8 cellular contexts compared by ENCODE assay signal in the genomic region with DNA sequence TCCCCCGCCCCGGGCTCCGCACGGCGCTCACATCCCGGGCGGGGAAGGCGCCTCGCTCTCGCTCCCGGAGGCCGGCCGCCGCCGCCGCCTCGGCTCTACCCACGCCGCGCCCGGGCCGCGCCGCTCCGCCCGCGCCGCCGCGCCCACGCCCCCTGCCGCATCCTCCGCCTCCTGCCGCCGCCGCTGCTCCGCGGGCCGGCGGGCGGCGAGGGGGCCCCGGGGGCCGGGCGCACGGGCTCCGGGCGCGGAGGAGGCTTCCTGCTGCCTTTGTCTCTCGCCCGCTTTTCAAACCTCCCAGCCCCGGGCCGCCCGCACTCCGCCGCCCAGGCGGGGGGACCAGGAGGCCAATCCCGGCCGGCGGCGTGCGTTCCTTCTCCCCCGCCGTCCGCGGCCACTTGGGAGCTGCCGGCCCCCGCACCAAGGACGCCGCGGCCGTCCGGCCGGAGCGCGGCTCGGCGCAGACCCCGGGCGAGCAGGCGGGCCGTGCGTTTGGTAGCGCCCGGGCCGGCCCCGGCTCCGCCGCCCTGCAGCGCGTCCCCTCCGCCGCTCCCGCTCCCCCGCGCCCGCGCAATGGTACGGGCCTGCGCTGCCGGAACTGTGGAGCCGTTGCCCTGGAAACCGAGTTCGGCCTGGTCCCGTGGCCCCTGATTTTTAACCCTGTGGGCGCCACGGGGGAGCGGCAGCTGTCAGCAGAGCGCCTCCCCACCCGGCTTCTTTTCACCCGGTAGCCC. TPM values are rescaled to one million over a fixed set of nuclear protein-coding genes. Genes with fewer than 3 reads are reported as not detected.
DNase-seq lines count a peak whose midpoint lies in the region; TF ChIP-seq lines count a peak whose summit lies in the region.

TSS of gene FBXL14 (minus strand) at position 287 of the 731 bp plus-strand sequence. CDS start 515 bp downstream, outside the sequence.

- no CpG with 5 or more reads among the region's 111 CpGs for whole genome bisulfite sequencing in neuronal stem cell (ENCODE audit: extremely low coverage in 2 of 2, insufficient read length in 2 of 2, insufficient replicate concordance in 1 of 2), 2 donors

- H3K27ac ChIP-seq in neuronal stem cell (replicated peaks; ENCODE audit: low read length): peak within 1 kb of the TSS; percentile 88
- H3K27ac ChIP-seq in subcutaneous abdominal adipose tissue (ENCODE audit: low read depth, low read length): peak within 1 kb of the TSS; percentile 100

- peak within 1 kb of the TSS; percentile 79 for H4K91ac ChIP-seq in neuronal stem cell (ENCODE audit: low read depth, low read length, poor library complexity)

- peak within 1 kb of the TSS; percentile 95 for H2BK5ac ChIP-seq in neuronal stem cell (ENCODE audit: low read length)

- peak within 1 kb of the TSS; percentile 55 for H2BK15ac ChIP-seq in neuronal stem cell (ENCODE audit: low read length)

- no peak for TF ChIP-seq CTCF in Loucy (conservative IDR thresholded peaks at IDR 0.05; ENCODE audit: low read length)

- H3K4me2 ChIP-seq in Loucy (ENCODE audit: low read depth, low read length, poor library complexity, severe bottlenecking): peak within 1 kb of the TSS; percentile 99
- H3K4me2 ChIP-seq in neuronal stem cell (ENCODE audit: insufficient read depth, low read length, poor library complexity, severe bottlenecking): peak within 1 kb of the TSS; percentile 90

- H3F3A ChIP-seq in Loucy (ENCODE audit: low read depth): no peaks in the 10 kb centered on the region

- H3K18ac ChIP-seq in neuronal stem cell (ENCODE audit: low read length): peak within 1 kb of the TSS; percentile 94

- H3K4me3 ChIP-seq in Loucy (ENCODE audit: low read length, poor library complexity, severe bottlenecking) (peak within 1 kb of the TSS; percentile 82), neuronal stem cell (ENCODE audit: low read length in 2 of 2) (peak within 1 kb of the TSS; percentile 81 to 93), subcutaneous abdominal adipose tissue (ENCODE audit: low read depth in 1 of 5, low read length in 5 of 5) (peak within 1 kb of the TSS; percentile 74 to 90 (median 85))

- peak within 1 kb of the TSS; percentile 65 for H3K14ac ChIP-seq in neuronal stem cell (ENCODE audit: low read length)

- H3K4me1 ChIP-seq in Loucy (ENCODE audit: insufficient read depth, low read length, poor library complexity, severe bottlenecking) (peaks cover 52% of the 10 kb centered on the region), neuronal stem cell (ENCODE audit: control insufficient read depth in 2 of 2, insufficient read depth in 1 of 2, low read depth in 1 of 2, low read length in 2 of 2) (peaks cover 9 to 48% of the 10 kb centered on the region in 2 donors), subcutaneous abdominal adipose tissue (ENCODE audit: control insufficient read depth in 5 of 5, insufficient read depth in 5 of 5, low read length in 5 of 5) (peaks cover 13 to 52% (median 50%) of the 10 kb centered on the region in 5 donors)

- H3K79me1 ChIP-seq in neuronal stem cell (ENCODE audit: low read depth, low read length): peaks cover 8% of the 10 kb centered on the region

- H4K20me1 ChIP-seq in Loucy (ENCODE audit: insufficient read depth, low read length, poor library complexity, severe bottlenecking): peaks cover 44% of the 10 kb centered on the region

- H2BK12ac ChIP-seq in neuronal stem cell (ENCODE audit: low read length): peak within 1 kb of the TSS; percentile 5

- H3K27me3 ChIP-seq in Loucy (ENCODE audit: insufficient read depth, low read length, poor library complexity, severe bottlenecking): no peaks in the 10 kb centered on the region
- peaks cover 0 to 34% (median 0%) of the 10 kb centered on the region in 3 experiments for H3K27me3 ChIP-seq in neuronal stem cell (ENCODE audit: control insufficient read depth in 3 of 3, insufficient read depth in 3 of 3, low read depth in 1 of 3, low read length in 3 of 3)
- no peaks in the 10 kb centered on the region for H3K27me3 ChIP-seq in subcutaneous abdominal adipose tissue (ENCODE audit: control insufficient read depth in 5 of 5, insufficient read depth in 4 of 5, low read length in 5 of 5)

- DNase-seq in ELF-1 (ENCODE audit: low read depth, low spot score): peak; percentile 88
- peak; percentile 77 for DNase-seq in H4 (ENCODE audit: low spot score)
- DNase-seq in SIG-M5 treated with dmso at 0.1 percent for 504 hours (lab: John Stamatoyannopoulos, UW; ENCODE audit: unreplicated experiment): peak; percentile 85
- DNase-seq in activated gamma-delta T cell treated with anti-CD3 and anti-CD28 coated beads, Interleukin-2, amount 50 U/mL, for 16 hours (ENCODE audit: low read depth): peak; percentile 82
- peak; percentile 79 for DNase-seq in foreskin melanocyte
- peak; percentile 89 for DNase-seq in neuronal stem cell (ENCODE audit: low spot score)

- H3K4ac ChIP-seq in neuronal stem cell (ENCODE audit: low read length): peak within 1 kb of the TSS; percentile 79

- H4K8ac ChIP-seq in neuronal stem cell (ENCODE audit: low read depth, low read length): no peak within 1 kb of the TSS

- H3K23ac ChIP-seq in neuronal stem cell (ENCODE audit: low read depth, low read length, poor library complexity): peak within 1 kb of the TSS; percentile 94

- H3K36me3 ChIP-seq in Loucy (ENCODE audit: insufficient read depth, low read length) (no peaks in the 10 kb centered on the region), neuronal stem cell (replicated peaks in 1 of 2; ENCODE audit: control insufficient read depth in 2 of 2, insufficient read depth in 2 of 2, low read length in 2 of 2) (peaks cover 0 to 6% of the 10 kb centered on the region in 2 donors), subcutaneous abdominal adipose tissue (ENCODE audit: control insufficient read depth in 5 of 5, insufficient read depth in 5 of 5, low read length in 5 of 5) (no peaks in the 10 kb centered on the region)

- no peaks in the 10 kb centered on the region for H3K9me2 ChIP-seq in Loucy (replicated peaks; ENCODE audit: low read depth, low read length)

- H2BK120ac ChIP-seq in neuronal stem cell (ENCODE audit: low read depth, low read length): peak within 1 kb of the TSS; percentile 40

- no peaks in the 10 kb centered on the region for H3K9me3 ChIP-seq in Loucy (ENCODE audit: insufficient read depth, low read depth, low read length)
- H3K9me3 ChIP-seq in neuronal stem cell (replicated peaks in 1 of 2; ENCODE audit: control insufficient read depth in 2 of 2, insufficient read depth in 1 of 2, low read depth in 1 of 2, low read length in 2 of 2): no peaks in the 10 kb centered on the region
- H3K9me3 ChIP-seq in subcutaneous abdominal adipose tissue (ENCODE audit: control insufficient read depth in 5 of 5, low read length in 5 of 5): no peaks in the 10 kb centered on the region

- H2AK5ac ChIP-seq in neuronal stem cell (ENCODE audit: low read depth, low read length): peak within 1 kb of the TSS; percentile 92

- H2AFZ ChIP-seq in Loucy (ENCODE audit: low read length): peak within 1 kb of the TSS; percentile 82
- H2AFZ ChIP-seq in neuronal stem cell (ENCODE audit: low read length): peak within 1 kb of the TSS; percentile 96

- H3K9ac ChIP-seq in Loucy (ENCODE audit: low read depth, low read length, poor library complexity, severe bottlenecking) (peak within 1 kb of the TSS; percentile 83), neuronal stem cell (ENCODE audit: low read depth, low read length, poor library complexity) (peak within 1 kb of the TSS; percentile 100), subcutaneous abdominal adipose tissue (ENCODE audit: low read length in 5 of 5) (peak within 1 kb of the TSS; percentile 65 to 97 (median 87))

- peaks cover 45% of the 10 kb centered on the region for H3K79me2 ChIP-seq in Loucy (ENCODE audit: insufficient read depth, low read length)

RNA-seq across cellular contexts. Expression of gene FBXL14, which starts in this region (rescaled TPM):
- 5.3 and 6.1 TPM in 2 replicates for total RNA-seq in H4 (2014; rRNA removed; shearing (Covaris generic))
- 34.2 TPM for polyA plus RNA-seq in neuronal stem cell (2013, experiment 1 of 2)
- 33.4 TPM for polyA plus RNA-seq in neuronal stem cell (2013, experiment 2 of 2)

Comparison
In these comparisons a context has a peak if more than half of its experiments do, and no peak if none do; other contexts are left out.
1. Peak in every context shown above with its lines: DNase-seq, H3K4me3 ChIP-seq and H3K27ac ChIP-seq.